ENCODE assay signal across 16 cellular contexts in the genomic region with DNA sequence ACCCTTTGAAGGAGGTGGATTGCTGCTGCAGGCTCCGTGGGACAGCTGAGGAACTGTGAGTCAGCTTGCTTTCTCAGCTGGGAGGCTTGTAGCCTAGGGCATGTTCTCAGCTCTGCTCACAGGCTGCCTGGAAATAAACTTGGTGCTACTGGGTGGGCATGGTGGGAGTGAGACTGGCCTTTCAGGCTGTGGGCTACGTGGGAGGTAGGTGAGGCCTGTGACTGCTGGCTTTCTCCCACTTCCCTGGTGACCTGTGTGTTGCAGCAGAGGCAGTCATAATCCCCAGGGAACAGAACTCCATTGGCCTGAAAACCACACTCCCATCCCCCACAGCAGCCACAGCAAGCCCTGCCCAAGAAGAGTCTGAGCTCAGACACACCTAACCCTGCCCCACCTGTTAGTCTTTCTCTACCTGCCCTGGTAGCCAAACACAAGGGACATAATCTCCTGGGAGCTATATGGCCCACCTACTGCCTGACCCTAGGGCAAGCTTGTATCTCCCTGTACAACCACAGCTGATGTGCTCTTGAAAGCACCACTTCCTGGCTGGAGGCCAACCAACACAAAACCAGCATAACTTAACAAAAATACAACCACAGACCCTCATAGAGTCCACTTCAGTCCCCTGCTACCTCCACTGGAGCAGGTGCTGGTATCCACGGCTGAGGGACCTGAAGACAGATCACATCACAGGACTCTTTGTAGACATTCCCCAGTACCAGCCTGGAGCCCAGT.
A peak's percentile ranks its signal among the peaks of the same experiment; 100 is the strongest.
DNase-seq lines count a peak whose midpoint lies in the region; TF ChIP-seq lines count a peak whose summit lies in the region.
"Had no signal": no experiment of that assay in that cellular context is flagged by ENCODE, and none has a peak within 500 bp of the region (broad histone marks: within the 10 kb centered on the region; RNA-seq: fewer than 3 reads in every experiment).

No MANE protein-coding gene starts in this region.

- POLR2A ChIA-PET in activated CD4-positive, alpha-beta memory T cell treated with anti-CD3 and anti-CD28 coated beads for 36 hours (lab: Charles Lee), result no interaction called here

- H3K27ac Mint-ChIP-seq in activated CD4-positive, alpha-beta memory T cell treated with anti-CD3 and anti-CD28 coated beads for 36 hours, result no peak overlapping the region
- H3K27ac Mint-ChIP-seq: activated CD8-positive, alpha-beta T cell treated with anti-CD3 and anti-CD28 coated beads for 36 hours; activated T-helper 1 cell treated with anti-CD3 and anti-CD28 coated beads, Interleukin-12 subunit alpha, Interleukin-12 subunit beta, Interleukin-2, Interleukin-4 antibody, amounts not matched to agents 30 ng/mL and 10 ng/mL and 1 ng/mL, durations not matched to agents 14 hours and 24 hours and 36 hours; naive thymus-derived CD8-positive, alpha-beta T cell had no signal

- H3K36me3 Mint-ChIP-seq in activated CD4-positive, alpha-beta memory T cell treated with anti-CD3 and anti-CD28 coated beads for 36 hours, result no peaks in the 10 kb centered on the region

- no peak for TF ChIP-seq CTCF in ovary (IDR thresholded peaks at IDR 0.05)

- H3K4me1 ChIP-seq in ovary (ENCODE audit: insufficient read depth), result no peaks in the 10 kb centered on the region

- TF ChIP-seq POLR2A in ovary (IDR thresholded peaks at IDR 0.05), result no peak

- no peak overlapping the region for H3K4me3 Mint-ChIP-seq in activated CD4-positive, alpha-beta memory T cell treated with anti-CD3 and anti-CD28 coated beads for 36 hours
- H3K4me3 Mint-ChIP-seq: activated CD8-positive, alpha-beta T cell treated with anti-CD3 and anti-CD28 coated beads for 36 hours; activated T-helper 1 cell treated with anti-CD3 and anti-CD28 coated beads, Interleukin-12 subunit alpha, Interleukin-12 subunit beta, Interleukin-2, Interleukin-4 antibody, amounts not matched to agents 30 ng/mL and 10 ng/mL and 1 ng/mL, durations not matched to agents 14 hours and 24 hours and 36 hours; naive thymus-derived CD8-positive, alpha-beta T cell had no signal

- CTCF ChIA-PET in activated CD4-positive, alpha-beta memory T cell treated with anti-CD3 and anti-CD28 coated beads for 36 hours (lab: Charles Lee), result no interaction called here

- no peak overlapping the region for H3K4me3 ChIP-seq in ovary
- H3K4me3 ChIP-seq: SK-N-MC had no signal

- H3K27ac ChIP-seq in ovary, result no peak overlapping the region

- no peaks in the 10 kb centered on the region for H3K9me3 ChIP-seq in ovary

- DNase-seq in H4 (ENCODE audit: low spot score), result peak; percentile 31
- peak; percentile 16 for DNase-seq in SK-N-DZ (ENCODE audit: low spot score)
- DNase-seq in fibroblast of gingiva (ENCODE audit: low read depth), result peak; percentile 2
- peak; percentile 32 for DNase-seq in pulmonary artery endothelial cell (ENCODE audit: low read depth, low spot score)
- DNase-seq in activated CD4-positive, alpha-beta memory T cell treated with anti-CD3 and anti-CD28 coated beads for 36 hours, result no peak
- DNase-seq in Kasumi-1 (lab: John Stamatoyannopoulos, UW), result no peak
- DNase-seq in NCI-H1694 (lab: John Stamatoyannopoulos, UW), result no peak
- no peak for DNase-seq in ovary
- DNase-seq: activated CD8-positive, alpha-beta T cell treated with anti-CD3 and anti-CD28 coated beads for 36 hours; KBM-7; naive thymus-derived CD8-positive, alpha-beta T cell; NCI-H1436; NCI-H2227 treated with DMSO at 0.1 percent for 48 hours; substantia nigra had no signal

- H3K9me3 Mint-ChIP-seq in activated CD4-positive, alpha-beta memory T cell treated with anti-CD3 and anti-CD28 coated beads for 36 hours, result no peaks in the 10 kb centered on the region

- H3K36me3 ChIP-seq in ovary, result no peaks in the 10 kb centered on the region

- intact Hi-C loops in activated CD4-positive, alpha-beta memory T cell treated with anti-CD3 and anti-CD28 coated beads for 36 hours (cut with micrococcal nuclease), result no loop called here
- intact Hi-C loops in ovary (cut with DNase I), result no loop called here

- H3K4me1 Mint-ChIP-seq in activated CD4-positive, alpha-beta memory T cell treated with anti-CD3 and anti-CD28 coated beads for 36 hours (ENCODE audit: low read depth), result no peaks in the 10 kb centered on the region
- H3K4me1 Mint-ChIP-seq: naive thymus-derived CD8-positive, alpha-beta T cell had no signal

- no peaks in the 10 kb centered on the region for H3K27me3 ChIP-seq in ovary

- no peak for TF ChIP-seq EP300 in ovary (IDR thresholded peaks at IDR 0.05)

- H3K27me3 Mint-ChIP-seq in activated CD4-positive, alpha-beta memory T cell treated with anti-CD3 and anti-CD28 coated beads for 36 hours, result no peaks in the 10 kb centered on the region

- WGBS in ovary, 3 donors, result 68 to 83% (median 73%) methylated on average over 3 of the region's 3 CpGs

Comparison
In these comparisons a context has a peak if more than half of its experiments do, and no peak if none do; other contexts are left out.
1. DNase-seq: peak in H4 (single experiment), SK-N-DZ (single experiment), fibroblast of gingiva (single experiment) and pulmonary artery endothelial cell (single experiment); none in activated CD4-positive, alpha-beta memory T cell treated with anti-CD3 and anti-CD28 coated beads for 36 hours (single experiment), Kasumi-1 (0 of 2), NCI-H1694 (single experiment) and ovary (0 of 5).